In genomic region chr9:128947423-128948310, GRCh38 we compare ENCODE assay signal across 1 cellular context.
TF ChIP-seq lines count a peak whose summit lies in the region.

Gene DOLK, minus strand, starts transcription at chr9:128947603. Its CDS starts 300 bp downstream, at chr9:128947303.
A gene with protein sequence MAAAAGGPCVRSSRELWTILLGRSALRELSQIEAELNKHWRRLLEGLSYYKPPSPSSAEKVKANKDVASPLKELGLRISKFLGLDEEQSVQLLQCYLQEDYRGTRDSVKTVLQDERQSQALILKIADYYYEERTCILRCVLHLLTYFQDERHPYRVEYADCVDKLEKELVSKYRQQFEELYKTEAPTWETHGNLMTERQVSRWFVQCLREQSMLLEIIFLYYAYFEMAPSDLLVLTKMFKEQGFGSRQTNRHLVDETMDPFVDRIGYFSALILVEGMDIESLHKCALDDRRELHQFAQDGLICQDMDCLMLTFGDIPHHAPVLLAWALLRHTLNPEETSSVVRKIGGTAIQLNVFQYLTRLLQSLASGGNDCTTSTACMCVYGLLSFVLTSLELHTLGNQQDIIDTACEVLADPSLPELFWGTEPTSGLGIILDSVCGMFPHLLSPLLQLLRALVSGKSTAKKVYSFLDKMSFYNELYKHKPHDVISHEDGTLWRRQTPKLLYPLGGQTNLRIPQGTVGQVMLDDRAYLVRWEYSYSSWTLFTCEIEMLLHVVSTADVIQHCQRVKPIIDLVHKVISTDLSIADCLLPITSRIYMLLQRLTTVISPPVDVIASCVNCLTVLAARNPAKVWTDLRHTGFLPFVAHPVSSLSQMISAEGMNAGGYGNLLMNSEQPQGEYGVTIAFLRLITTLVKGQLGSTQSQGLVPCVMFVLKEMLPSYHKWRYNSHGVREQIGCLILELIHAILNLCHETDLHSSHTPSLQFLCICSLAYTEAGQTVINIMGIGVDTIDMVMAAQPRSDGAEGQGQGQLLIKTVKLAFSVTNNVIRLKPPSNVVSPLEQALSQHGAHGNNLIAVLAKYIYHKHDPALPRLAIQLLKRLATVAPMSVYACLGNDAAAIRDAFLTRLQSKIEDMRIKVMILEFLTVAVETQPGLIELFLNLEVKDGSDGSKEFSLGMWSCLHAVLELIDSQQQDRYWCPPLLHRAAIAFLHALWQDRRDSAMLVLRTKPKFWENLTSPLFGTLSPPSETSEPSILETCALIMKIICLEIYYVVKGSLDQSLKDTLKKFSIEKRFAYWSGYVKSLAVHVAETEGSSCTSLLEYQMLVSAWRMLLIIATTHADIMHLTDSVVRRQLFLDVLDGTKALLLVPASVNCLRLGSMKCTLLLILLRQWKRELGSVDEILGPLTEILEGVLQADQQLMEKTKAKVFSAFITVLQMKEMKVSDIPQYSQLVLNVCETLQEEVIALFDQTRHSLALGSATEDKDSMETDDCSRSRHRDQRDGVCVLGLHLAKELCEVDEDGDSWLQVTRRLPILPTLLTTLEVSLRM (N-terminal part only) (plus strand): TSS chr9:128947699. CDS start chr9:128947720, 21 bp downstream.

TF ChIP-seq in WTC11, 78 proteins besides CTCF, POLR2A, EP300 and RAD21 (continued from another document):
- TF ChIP-seq ZNF532 (CRISPR knock-in tag; IDR thresholded peaks at IDR 0.05; ENCODE audit: borderline replicate concordance) (no peak), CREM (CRISPR knock-in tag; IDR thresholded peaks at IDR 0.05) (peak; percentile 77; the same call in 1 of the 2 replicates), NR2C2 (CRISPR knock-in tag; IDR thresholded peaks at IDR 0.05) (no peak), HMGA2 (CRISPR knock-in tag; IDR thresholded peaks at IDR 0.05) (no peak), PRRX2 (CRISPR knock-in tag; IDR thresholded peaks at IDR 0.05) (no peak), ZNF423 (CRISPR knock-in tag; IDR thresholded peaks at IDR 0.05) (no peak), FOXK1 (CRISPR knock-in tag; IDR thresholded peaks at IDR 0.05) (peak; percentile 76), SP1 (CRISPR knock-in tag; conservative IDR thresholded peaks at IDR 0.05) (peak; percentile 99), MAX (CRISPR knock-in tag; IDR thresholded peaks at IDR 0.05) (peak; percentile 92), JAZF1 (CRISPR knock-in tag; IDR thresholded peaks at IDR 0.05) (no peak)
TF ChIP-seq in WTC11: peak in this region for 34.
